Comparison of ENCODE assay signal across 18 cellular contexts in the genomic region with DNA sequence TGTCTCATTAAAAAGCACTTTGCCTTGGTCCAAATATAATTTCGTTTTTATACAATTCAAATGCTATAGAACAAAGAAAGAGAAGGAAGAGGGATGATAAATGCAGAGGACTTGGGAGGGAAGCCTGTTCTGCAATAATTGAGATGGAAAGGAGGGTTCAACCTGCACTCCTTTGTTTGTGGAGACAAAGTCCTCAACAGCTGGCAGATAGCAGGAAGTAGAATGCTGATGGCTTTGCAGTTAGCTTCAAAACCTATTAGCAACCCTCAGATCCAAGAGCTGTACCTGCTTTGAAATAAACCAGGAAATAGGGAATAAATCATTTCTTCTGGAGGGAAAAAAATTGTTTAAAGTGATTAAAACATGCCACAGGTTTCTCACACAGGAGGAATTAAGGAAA.
A peak's percentile ranks its signal among the peaks of the same experiment; 100 is the strongest.
DNase-seq lines count a peak whose midpoint lies in the region; ATAC-seq and TF ChIP-seq lines count a peak whose summit lies in the region.
"Had no signal": no experiment of that assay in that cellular context is flagged by ENCODE, and none has a peak within 500 bp of the region (broad histone marks: within the 10 kb centered on the region; RNA-seq: fewer than 3 reads in every experiment).

No MANE protein-coding gene starts in this region.

- intact Hi-C loops in right cardiac atrium (cut with DNase I), result no loop called here

- ATAC-seq in omental fat pad (ENCODE audit: low FRiP score) (no peak), right cardiac atrium (no peak), HG02642 (IDR thresholded peaks at IDR 0.05; ENCODE audit: poor library complexity, unreplicated experiment) (no peak)
- ATAC-seq: activated CD8-positive, alpha-beta memory T cell treated with anti-CD3 and anti-CD28 coated beads, Interleukin-2, amount 10 ng/mL, durations not matched to agents 7 days and 5 days; GM12878; heart right ventricle had no signal

- H3K4me1 ChIP-seq in HUES64 (ENCODE audit: insufficient read depth, low read length) (peaks cover 20% of the 10 kb centered on the region), iPS-20b (ENCODE audit: insufficient read depth, low read length) (peaks cover 14% of the 10 kb centered on the region; the same call in 1 of the 2 replicates), right cardiac atrium (ENCODE audit: control insufficient read depth, insufficient read depth, low read length) (no peaks in the 10 kb centered on the region)
- H3K4me1 ChIP-seq: heart right ventricle, left ventricle myocardium inferior, testis had no signal

- WGBS in HUES64, result no CpG with 5 or more reads among the region's 1 CpG
- WGBS in right cardiac atrium, result 43% methylated on average over 1 of the region's 1 CpG

- H3K4me3 ChIP-seq in HUES64 (ENCODE audit: low read length) (no peak overlapping the region), iPS-20b (ENCODE audit: low read length) (no peak overlapping the region), right cardiac atrium (ENCODE audit: low read length) (no peak overlapping the region)
- H3K4me3 ChIP-seq: cardiac muscle cell, GM12878, heart right ventricle, left ventricle myocardium inferior, smooth muscle cell, testis had no signal

- H3K27me3 ChIP-seq in HUES64 (ENCODE audit: insufficient read depth, low read length) (no peaks in the 10 kb centered on the region), iPS-20b (ENCODE audit: insufficient read depth, low read length) (no peaks in the 10 kb centered on the region), right cardiac atrium (ENCODE audit: control insufficient read depth, insufficient read depth) (no peaks in the 10 kb centered on the region)
- H3K27me3 ChIP-seq: heart right ventricle, testis had no signal

- no peak for TF ChIP-seq CTCF in omental fat pad (IDR thresholded peaks at IDR 0.05)

- peak; percentile 18 for DNase-seq in COLO668 (lab: John Stamatoyannopoulos, UW; ENCODE audit: unreplicated experiment)
- peak; percentile 63 for DNase-seq in NCI-H526 treated with DMSO at 0.1 percent for 48 hours (lab: John Stamatoyannopoulos, UW)
- DNase-seq in effector CD8-positive, alpha-beta T cell (lab: John Stamatoyannopoulos, UW), result no peak
- DNase-seq in omental fat pad (ENCODE audit: low spot score), result no peak
- DNase-seq in right cardiac atrium, result no peak
- DNase-seq: activated CD4-positive, alpha-beta T cell treated with anti-CD3 and anti-CD28 coated beads for 1 hour; activated CD8-positive, alpha-beta memory T cell treated with anti-CD3 and anti-CD28 coated beads, Interleukin-2, amount 10 ng/mL, durations not matched to agents 7 days and 5 days; CD4-positive, alpha-beta T cell; heart right ventricle; left ventricle myocardium inferior; OCI-M1; testis had no signal

- no peaks in the 10 kb centered on the region for H3K9me3 ChIP-seq in HUES64 (ENCODE audit: insufficient read depth, low read depth, low read length)
- H3K9me3 ChIP-seq in iPS-20b (ENCODE audit: insufficient read depth, low read depth, low read length), result no peaks in the 10 kb centered on the region
- no peaks in the 10 kb centered on the region for H3K9me3 ChIP-seq in right cardiac atrium (ENCODE audit: control insufficient read depth, low read length)
- H3K9me3 ChIP-seq: heart right ventricle, left ventricle myocardium inferior, testis had no signal

- H3K27ac ChIP-seq in HUES64 (ENCODE audit: low read depth, low read length), result peak overlapping the region; percentile 25; the same call in 1 of the 2 replicates
- H3K27ac ChIP-seq in iPS-20b (ENCODE audit: low read length), result no peak overlapping the region
- no peak overlapping the region for H3K27ac ChIP-seq in right cardiac atrium (ENCODE audit: low read length)
- H3K27ac ChIP-seq: cardiac muscle cell, heart right ventricle, left ventricle myocardium inferior, testis had no signal

- H3K36me3 ChIP-seq in HUES64 (ENCODE audit: insufficient read depth, low read length) (no peaks in the 10 kb centered on the region), iPS-20b (ENCODE audit: insufficient read depth, low read depth, low read length) (no peaks in the 10 kb centered on the region)
- H3K36me3 ChIP-seq: cardiac muscle cell, heart right ventricle, left ventricle myocardium inferior had no signal

- no peak overlapping the region for H3K9ac ChIP-seq in HUES64 (ENCODE audit: low read depth, low read length)
- peak overlapping the region; percentile 50; the same call in 1 of the 2 replicates for H3K9ac ChIP-seq in iPS-20b (ENCODE audit: low read depth, low read length)

Comparison
In these comparisons a context has a peak if more than half of its experiments do, and no peak if none do; other contexts are left out.
1. DNase-seq: peak in COLO668 (single experiment) and NCI-H526 treated with DMSO at 0.1 percent for 48 hours (single experiment); none in effector CD8-positive, alpha-beta T cell (single experiment), omental fat pad (single experiment) and right cardiac atrium (0 of 3).